In genomic region chr18:57353940-57354461, GRCh38 we compare ENCODE assay signal across 8 cellular contexts. TPM values are rescaled to one million over a fixed set of nuclear protein-coding genes. Genes with fewer than 3 reads are reported as not detected.
DNase-seq lines count a peak whose midpoint lies in the region; ATAC-seq and TF ChIP-seq lines count a peak whose summit lies in the region.

No MANE protein-coding gene starts in this region.

- H3K27me3 ChIP-seq in osteoblast (ENCODE audit: insufficient read depth, low read length): peaks cover 19% of the 10 kb centered on the region

- H3K9me3 ChIP-seq in osteoblast (ENCODE audit: low read depth, low read length): no peaks in the 10 kb centered on the region

- CTCF ChIA-PET in RWPE1 (lab: Yijun Ruan, JAX): no interaction called here

- H3K27ac ChIP-seq in RWPE1 (no peak overlapping the region), osteoblast (ENCODE audit: low read depth, low read length) (no peak overlapping the region)

- ATAC-seq in GM21390 (IDR thresholded peaks at IDR 0.05; ENCODE audit: unreplicated experiment) (no peak), HG03460 (IDR thresholded peaks at IDR 0.05; ENCODE audit: unreplicated experiment) (no peak)

- TF ChIP-seq CTCF in RWPE1 (conservative IDR thresholded peaks at IDR 0.05; ENCODE audit: low read depth) (no peak), fibroblast of villous mesenchyme (IDR thresholded peaks at IDR 0.05; ENCODE audit: insufficient read depth, low read depth, low read length) (no peak), osteoblast (IDR thresholded peaks at IDR 0.05; ENCODE audit: extremely low read depth, low read depth, low read length) (no peak)

- POLR2A ChIA-PET in RWPE1 (lab: Yijun Ruan, JAX; ENCODE audit: low non-redundant PET): no interaction called here

- no peaks in the 10 kb centered on the region for H3K4me1 ChIP-seq in osteoblast (ENCODE audit: insufficient read depth, low read length)

- H3K4me3 ChIP-seq in fibroblast of villous mesenchyme (ENCODE audit: low read depth, low read length) (no peak overlapping the region), osteoblast (ENCODE audit: insufficient read depth, low read length) (no peak overlapping the region)

- H2AFZ ChIP-seq in osteoblast (ENCODE audit: low read length): no peak overlapping the region

- no peaks in the 10 kb centered on the region for H3K36me3 ChIP-seq in osteoblast (ENCODE audit: insufficient read depth, low read length)

- peak overlapping the region; percentile 13 for H3K4me2 ChIP-seq in osteoblast (ENCODE audit: insufficient read depth, low read length)

- no peaks in the 10 kb centered on the region for H3K79me2 ChIP-seq in osteoblast (ENCODE audit: insufficient read depth, low read length)

- DNase-seq in NCI-H2029 treated with DMSO at 0.1 percent for 48 hours (lab: John Stamatoyannopoulos, UW) (peak; percentile 34), NCI-H2029 (lab: John Stamatoyannopoulos, UW) (no peak), RWPE1 (ENCODE audit: low spot score) (peak; percentile 27), fibroblast of villous mesenchyme (ENCODE audit: low read depth) (peak; percentile 11), osteoblast (ENCODE audit: insufficient read length, low spot score, missing footprints) (peak; percentile 97), NAMALWA (ENCODE audit: low spot score) (no peak)

- H4K20me1 ChIP-seq in osteoblast (ENCODE audit: insufficient read depth, low read length): no peaks in the 10 kb centered on the region

RNA-seq across cellular contexts. Expression of gene ST8SIA3, which starts 1.6 kb away (rescaled TPM):
- total RNA-seq in fibroblast of villous mesenchyme (not detected in 2 replicates), osteoblast (not detected in 2 replicates)

Comparison
In these comparisons a context has a peak if more than half of its experiments do, and no peak if none do; other contexts are left out.
1. DNase-seq: peak in NCI-H2029 treated with DMSO at 0.1 percent for 48 hours (single experiment), RWPE1 (single experiment), fibroblast of villous mesenchyme (single experiment) and osteoblast (single experiment); none in NCI-H2029 (single experiment) and NAMALWA (single experiment).